ENCODE assay signal across 3 cellular contexts in the genomic region with DNA sequence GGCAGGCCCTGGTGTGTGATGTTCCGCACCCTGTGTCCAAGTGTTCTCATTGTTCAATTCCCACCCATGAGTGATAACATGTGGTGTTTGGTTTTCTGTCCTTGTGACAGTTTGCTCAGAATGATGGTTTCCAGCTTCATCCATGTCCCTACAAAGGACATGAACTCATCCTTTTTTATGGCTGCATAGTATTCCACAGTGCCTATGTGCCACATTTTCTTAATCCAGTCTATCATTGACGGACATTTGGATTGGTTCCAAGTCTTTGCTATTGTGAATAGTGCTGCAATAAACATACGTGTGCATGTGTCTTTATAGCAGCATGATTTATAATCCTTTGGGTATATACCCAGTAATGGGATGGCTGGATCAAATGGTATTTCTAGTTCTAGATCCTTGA.
TF ChIP-seq lines count a peak whose summit lies in the region.

No MANE protein-coding gene starts in this region.

TF ChIP-seq in HEK293, 187 proteins besides CTCF, POLR2A, EP300 and RAD21:
- 0 out of 2 replicates have a peak, but pooled peaks have one; percentile 81 for TF ChIP-seq ZNF280D (tag by site-specific recombination; IDR thresholded peaks at IDR 0.05)
- TF ChIP-seq ZNF146 (tag by site-specific recombination; IDR thresholded peaks at IDR 0.05) = peak; percentile 100
- TF ChIP-seq, protein P1, sequence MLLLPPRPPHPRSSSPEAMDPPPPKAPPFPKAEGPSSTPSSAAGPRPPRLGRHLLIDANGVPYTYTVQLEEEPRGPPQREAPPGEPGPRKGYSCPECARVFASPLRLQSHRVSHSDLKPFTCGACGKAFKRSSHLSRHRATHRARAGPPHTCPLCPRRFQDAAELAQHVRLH (tag by site-specific recombination; IDR thresholded peaks at IDR 0.05) = peak; percentile 89

TF ChIP-seq in K562, 482 proteins besides CTCF, POLR2A, EP300 and RAD21:
- TF ChIP-seq HDAC1 (IDR thresholded peaks at IDR 0.05) (peak in 1 of 2 experiments; percentile 57; a peak in 1 of 4 replicates), ZNF146 (CRISPR knock-in tag; IDR thresholded peaks at IDR 0.05; ENCODE audit: unreplicated experiment) (peak; percentile 96), SUPT5H (IDR thresholded peaks at IDR 0.05) (0 out of 2 replicates have a peak, but pooled peaks have one; percentile 26), KDM1A (IDR thresholded peaks at IDR 0.05) (peak; percentile 53 to 79; a peak in 3 of 4 replicates), BCOR (IDR thresholded peaks at IDR 0.05) (peak; percentile 89), SMARCA5 (IDR thresholded peaks at IDR 0.05) (peak; percentile 65; the same call in 1 of the 2 replicates), PHF20 (IDR thresholded peaks at IDR 0.05; ENCODE audit: partially characterized antibody) (peak; percentile 38), NFIC (IDR thresholded peaks at IDR 0.05) (peak; percentile 65), RBM25 (IDR thresholded peaks at IDR 0.05; ENCODE audit: low read depth, low read length, severe bottlenecking) (peak; percentile 25), ADNP (tag; IDR thresholded peaks at IDR 0.05) (peak; percentile 45; the same call in 1 of the 2 replicates)

TF ChIP-seq in HepG2, 621 proteins besides CTCF, POLR2A, EP300 and RAD21:
- TF ChIP-seq ZMYM3 (CRISPR knock-in tag; IDR thresholded peaks at IDR 0.05) = peak; percentile 30; the same call in 1 of the 2 replicates
- TF ChIP-seq ZNF260 (CRISPR knock-in tag; IDR thresholded peaks at IDR 0.05; ENCODE audit: borderline replicate concordance, low read depth) = peak; percentile 35; the same call in 1 of the 2 replicates
